Comparison of ENCODE assay signal across 18 cellular contexts in the genomic region with DNA sequence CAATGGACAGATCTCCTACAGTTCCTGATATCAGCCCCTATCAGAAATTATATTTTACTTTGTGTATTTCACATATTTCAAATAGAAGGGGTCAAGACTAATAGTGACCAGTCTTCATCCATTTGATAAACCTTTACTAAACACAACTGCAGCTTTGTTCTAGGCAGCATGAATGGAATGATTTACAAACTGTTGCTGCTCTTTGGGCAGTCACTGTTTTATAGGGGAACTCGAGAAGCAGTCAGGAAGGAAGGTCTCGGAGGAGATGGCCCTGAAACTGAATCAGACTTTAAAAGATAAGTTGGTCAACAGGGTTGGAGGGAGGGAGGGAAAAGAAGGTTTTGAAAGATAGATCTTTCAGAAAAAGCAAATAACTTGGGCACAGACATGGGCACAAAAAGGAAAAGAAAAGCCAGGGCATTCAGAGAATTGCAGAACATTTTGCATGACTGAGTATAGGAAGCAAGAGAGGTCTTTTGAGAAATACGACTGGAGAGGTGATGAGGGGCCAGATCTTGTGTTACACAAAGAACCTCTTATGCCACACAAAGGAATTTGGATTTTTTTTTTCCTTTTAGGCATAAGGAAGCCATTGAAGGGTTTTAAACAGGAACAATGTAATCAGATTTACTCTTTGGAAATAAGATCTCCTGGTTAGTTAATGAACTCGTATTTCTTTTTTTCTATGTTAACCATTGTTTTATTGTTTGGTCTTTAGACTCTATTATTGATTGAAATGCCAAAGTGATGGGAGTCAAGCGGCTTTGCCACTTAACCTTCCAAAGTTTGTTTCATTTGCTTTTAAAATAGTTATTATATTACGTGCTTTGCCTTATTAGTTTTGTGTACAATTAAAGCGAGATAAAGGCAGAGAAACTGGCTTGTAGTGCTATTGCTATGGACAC. TPM values are rescaled to one million over a fixed set of nuclear protein-coding genes. Genes with fewer than 3 reads are reported as not detected.
A peak's percentile ranks its signal among the peaks of the same experiment; 100 is the strongest.
DNase-seq lines count a peak whose midpoint lies in the region; ATAC-seq, FAIRE-seq and TF ChIP-seq lines count a peak whose summit lies in the region.
"Had no signal": no experiment of that assay in that cellular context is flagged by ENCODE, and none has a peak within 500 bp of the region (broad histone marks: within the 10 kb centered on the region; RNA-seq: fewer than 3 reads in every experiment).

No MANE protein-coding gene starts in this region.

- no peak overlapping the region for H3K4me3 Mint-ChIP-seq in natural killer cell treated with Interleukin-12 subunit alpha and Interleukin-12 subunit beta and Interleukin-15 and Interleukin-18, amount 100 ng/mL, for 72 hours

- H3K27ac Mint-ChIP-seq in natural killer cell treated with Interleukin-12 subunit alpha and Interleukin-12 subunit beta and Interleukin-15 and Interleukin-18, amount 100 ng/mL, for 72 hours, result no peak overlapping the region

- in situ Hi-C loops in HepG2 (cut with HindIII; ENCODE audit: extremely low pct_ligation_motif_present, low pct_unique_long_range_greater_than_20kb), result no loop called here

- no peak for FAIRE-seq in HepG2 (lab: Jason Lieb, UNC)

- H3K4me1 ChIP-seq in HepG2 (ENCODE audit: insufficient read depth, low read length) (peaks cover 33% of the 10 kb centered on the region), right lobe of liver (peaks cover 0 to 3% (median 1%) of the 10 kb centered on the region in 4 donors)

- TF ChIP-seq POLR2A in HepG2 (IDR thresholded peaks at IDR 0.05; ENCODE audit: insufficient read depth in 1 of 2, low read depth in 2 of 2, low read length in 2 of 2) (no peak), right lobe of liver (IDR thresholded peaks at IDR 0.05) (no peak)

- no peak overlapping the region for H2AFZ ChIP-seq in HepG2 (ENCODE audit: low read length)

- H3K4me2 ChIP-seq in HepG2 (ENCODE audit: low read depth, low read length), result peak overlapping the region; percentile 33
- H3K4me2 ChIP-seq: SK-N-SH had no signal

- H3K27me3 Mint-ChIP-seq in natural killer cell treated with Interleukin-12 subunit alpha and Interleukin-12 subunit beta and Interleukin-15 and Interleukin-18, amount 100 ng/mL, for 72 hours, result peaks cover 5 to 20% of the 10 kb centered on the region in 2 donors

- no peaks in the 10 kb centered on the region for H3K79me2 ChIP-seq in HepG2 (ENCODE audit: insufficient read depth, low read length)

- TF ChIP-seq CTCF in HepG2 (CRISPR knock-in tag; IDR thresholded peaks at IDR 0.05) (no peak), right lobe of liver (IDR thresholded peaks at IDR 0.05) (no peak), VCaP (conservative IDR thresholded peaks at IDR 0.05) (no peak)

- H3K27me3 ChIP-seq in HepG2 (ENCODE audit: control insufficient read depth in 1 of 2, insufficient read depth in 2 of 2, low read length in 2 of 2) (no peaks in the 10 kb centered on the region), right lobe of liver (no peaks in the 10 kb centered on the region)
- H3K27me3 ChIP-seq: MG63, right atrium auricular region had no signal

- intact Hi-C loops in HepG2 (cut with micrococcal nuclease; ENCODE audit: unreplicated experiment), result loop anchor here (1.0 kb wide), 1 partner anchor 236 kb away; no protein-coding TSS in a partner anchor
- intact Hi-C loops in right lobe of liver (cut with DNase I), result no loop called here

- DNase-seq in HepG2 (ENCODE audit: low spot score) (peak; percentile 39), right lobe of liver (no peak), left kidney (ENCODE audit: low read depth, low spot score) (peak; percentile 91), NCI-H1048 (lab: John Stamatoyannopoulos, UW) (no peak), DMS53 (lab: John Stamatoyannopoulos, UW) (no peak)
- DNase-seq in NK-92 treated with Interleukin-12 subunit alpha and Interleukin-12 subunit beta, amount 100 ng/mL, for 24 hours (lab: John Stamatoyannopoulos, UW), result no peak
- no peak for DNase-seq in natural killer cell treated with Interleukin-12 subunit alpha and Interleukin-12 subunit beta and Interleukin-15 and Interleukin-18, amount 100 ng/mL, for 72 hours (ENCODE audit: low spot score)
- DNase-seq: activated CD8-positive, alpha-beta memory T cell treated with anti-CD3 and anti-CD28 coated beads for 24 hours; activated effector memory CD4-positive, alpha-beta T cell treated with Interleukin-2 at 50 U/mL for 16 hours; COR-L47; dermis blood vessel endothelial cell; GM23248; left ventricle myocardium inferior; MG63; SK-N-SH; stimulated activated CD4-positive, alpha-beta T cell treated with anti-CD3 and anti-CD28 coated beads, Interleukin-2, amount 100 ng/mL, for 24 hours had no signal

- H3K36me3 Mint-ChIP-seq in natural killer cell treated with Interleukin-12 subunit alpha and Interleukin-12 subunit beta and Interleukin-15 and Interleukin-18, amount 100 ng/mL, for 72 hours, result no peaks in the 10 kb centered on the region

- H3K36me3 ChIP-seq in HepG2 (replicated peaks in 1 of 2; ENCODE audit: control insufficient read depth in 1 of 2, insufficient read depth in 2 of 2, low read length in 2 of 2), result no peaks in the 10 kb centered on the region
- H3K36me3 ChIP-seq in right lobe of liver, result no peaks in the 10 kb centered on the region
- H3K36me3 ChIP-seq: left ventricle myocardium inferior, MG63, right atrium auricular region had no signal

- peak overlapping the region in 1 of 3 experiments; percentile 10; a peak in 1 of 6 replicates for H3K4me3 ChIP-seq in HepG2 (replicated peaks in 1 of 3; ENCODE audit: insufficient read depth in 1 of 3, low read depth in 2 of 3, low read length in 3 of 3)
- H3K4me3 ChIP-seq in right lobe of liver, result no peak overlapping the region
- H3K4me3 ChIP-seq: left ventricle myocardium inferior, MG63, right atrium auricular region had no signal

- ATAC-seq in HepG2, result no peak
- no peak for ATAC-seq in right lobe of liver
- ATAC-seq in natural killer cell treated with Interleukin-12 subunit alpha and Interleukin-12 subunit beta and Interleukin-15 and Interleukin-18, amount 100 ng/mL, for 72 hours, result no peak

- no peaks in the 10 kb centered on the region for H3K9me3 ChIP-seq in HepG2 (ENCODE audit: low read length)
- H3K9me3 ChIP-seq in right lobe of liver, result no peaks in the 10 kb centered on the region
- H3K9me3 ChIP-seq: left ventricle myocardium inferior, MG63, right atrium auricular region, SK-N-SH had no signal

- POLR2A ChIA-PET in HepG2 (lab: Yijun Ruan, JAX), result no interaction called here

- BruUV-seq in HepG2 (replicated peaks; lab: Mats Ljungman, UMichigan), result no TSS peak

- CTCF ChIA-PET in HepG2 (lab: Yijun Ruan, JAX; ENCODE audit: low intra/inter-chr PET ratio, low total read pairs), result no interaction called here

- TF ChIP-seq EP300 in HepG2 (IDR thresholded peaks at IDR 0.05; ENCODE audit: low read depth in 2 of 2, low read length in 2 of 2) (0 out of 4 replicates have a peak, but pooled peaks of 1 of the 2 experiments have one; percentile 8), HepG2 (CRISPR knock-in tag; IDR thresholded peaks at IDR 0.05; ENCODE audit: borderline replicate concordance) (no peak)

- no peak for TF ChIP-seq RAD21 in HepG2 (CRISPR knock-in tag; IDR thresholded peaks at IDR 0.05)

- no peaks in the 10 kb centered on the region for H3K9me3 Mint-ChIP-seq in natural killer cell treated with Interleukin-12 subunit alpha and Interleukin-12 subunit beta and Interleukin-15 and Interleukin-18, amount 100 ng/mL, for 72 hours

- H3K27ac ChIP-seq in HepG2 (ENCODE audit: extremely low read length, insufficient read depth, low read length) (no peak overlapping the region), right lobe of liver (no peak overlapping the region), VCaP (peak overlapping the region; percentile 45)
- H3K27ac ChIP-seq: left ventricle myocardium inferior, right atrium auricular region had no signal

- peaks cover 6 to 7% of the 10 kb centered on the region in 2 donors for H3K4me1 Mint-ChIP-seq in natural killer cell treated with Interleukin-12 subunit alpha and Interleukin-12 subunit beta and Interleukin-15 and Interleukin-18, amount 100 ng/mL, for 72 hours (ENCODE audit: low read depth in 2 of 2)

- WGBS in HepG2 (ENCODE audit: low lambda C conversion rate), result 8% methylated on average over 7 of the region's 7 CpGs
- 36% methylated on average over 7 of the region's 7 CpGs for WGBS in right lobe of liver (ENCODE audit: insufficient coverage, low coverage, low lambda C conversion rate, missing lambda C conversion rate)

- H3K9ac ChIP-seq in HepG2 (ENCODE audit: insufficient read depth, low read depth, low read length), result no peak overlapping the region
- H3K9ac ChIP-seq: SK-N-SH had no signal

- no peaks in the 10 kb centered on the region for H4K20me1 ChIP-seq in HepG2 (ENCODE audit: insufficient read depth, low read length)

TF ChIP-seq in HepG2, 621 proteins besides CTCF, POLR2A, EP300 and RAD21 (continues in another document):
- no peak for TF ChIP-seq SOX6 (IDR thresholded peaks at IDR 0.05)
- peak; percentile 33; the same call in 1 of the 2 replicates for TF ChIP-seq SOX6 (CRISPR knock-in tag; IDR thresholded peaks at IDR 0.05)
- no peak for TF ChIP-seq ZNF335 (CRISPR knock-in tag; IDR thresholded peaks at IDR 0.05)

RNA-seq across cellular contexts. Expression of gene SACS, which starts 37.5 kb away (rescaled TPM):
- total RNA-seq in HepG2 (2016; rRNA removed; fragmentation: Illumina TruSeq; extraction: Trizol) (15.7 and 29.4 TPM in 2 replicates), right lobe of liver (1 to 10 TPM; 1.5 to 5.9 (median 3.3) TPM)
- 2.6 and 3.4 TPM in 2 replicates for total RNA-seq in HepG2 (2016; cell fraction: cytosol; rRNA removed; fragmentation: Illumina TruSeq; extraction: Trizol; ENCODE audit: low read depth)
- 15.1 and 26.7 TPM in 2 replicates for total RNA-seq in HepG2 (2016; cell fraction: insoluble cytoplasmic fraction; rRNA removed; fragmentation: Illumina TruSeq; extraction: Trizol)
- 6.4 and 6.9 TPM in 2 replicates for total RNA-seq in HepG2 (2016; cell fraction: membrane; rRNA removed; fragmentation: Illumina TruSeq; extraction: Trizol)
- total RNA-seq in HepG2 (2016; cell fraction: nucleus; rRNA removed; fragmentation: Illumina TruSeq; extraction: Trizol), result 20.0 and 21.3 TPM in 2 replicates
- polyA plus RNA-seq in HepG2 (2011; rRNA removed), result 3.9 and 4.0 TPM in 2 replicates
- polyA plus RNA-seq in HepG2 (2011; cell fraction: cytosol; rRNA removed), result 2.5 and 3.4 TPM in 2 replicates
- 4.7 and 12.2 TPM in 2 replicates for polyA plus RNA-seq in HepG2 (2011; cell fraction: nucleus; rRNA removed)
- 4.4 and 5.4 TPM in 2 replicates for polyA plus RNA-seq in HepG2 (2012)
- 0.59 and 0.63 TPM in 2 replicates for polyA plus RNA-seq in HepG2 (2016; cell fraction: cytosol; fragmentation: Illumina TruSeq; extraction: Trizol; ENCODE audit: low read depth)
- polyA plus RNA-seq in HepG2 (2016; cell fraction: insoluble cytoplasmic fraction; fragmentation: Illumina TruSeq; extraction: Trizol; ENCODE audit: low read depth), result 9.0 and 9.7 TPM in 2 replicates
- 1.2 and 1.7 TPM in 2 replicates for polyA plus RNA-seq in HepG2 (2016; cell fraction: membrane; fragmentation: Illumina TruSeq; extraction: Trizol; ENCODE audit: low read depth)
- 16.0 and 17.1 TPM in 2 replicates for polyA plus RNA-seq in HepG2 (2016; cell fraction: nucleus; fragmentation: Illumina TruSeq; extraction: Trizol; ENCODE audit: insufficient read depth, low read depth)
- polyA minus RNA-seq in HepG2 (2011; rRNA and poly(A)+ RNA removed; ENCODE audit: low replicate concordance), result 48.4 and 93.6 TPM in 2 replicates
- polyA minus RNA-seq in HepG2 (2011; cell fraction: cytosol; rRNA and poly(A)+ RNA removed), result 11.8 and 12.8 TPM in 2 replicates
- 38.5 and 41.0 TPM in 2 replicates for polyA minus RNA-seq in HepG2 (2011; cell fraction: nucleus; rRNA and poly(A)+ RNA removed)
- total RNA-seq in natural killer cell treated with Interleukin-12 subunit alpha and Interleukin-12 subunit beta and Interleukin-15 and Interleukin-18, amount 100 ng/mL, for 72 hours, result 10 to 100 TPM; 28.2 to 65.5 TPM

Comparison
In these comparisons a context has a peak if more than half of its experiments do, and no peak if none do; other contexts are left out.
1. DNase-seq: peak in HepG2 (single experiment) and left kidney (single experiment); none in right lobe of liver (0 of 3), NCI-H1048 (single experiment), NK-92 treated with Interleukin-12 subunit alpha and Interleukin-12 subunit beta, amount 100 ng/mL, for 24 hours (single experiment), natural killer cell treated with Interleukin-12 subunit alpha and Interleukin-12 subunit beta and Interleukin-15 and Interleukin-18, amount 100 ng/mL, for 72 hours (single experiment) and DMS53 (single experiment).